8 cellular contexts compared by ENCODE assay signal in the genomic region with DNA sequence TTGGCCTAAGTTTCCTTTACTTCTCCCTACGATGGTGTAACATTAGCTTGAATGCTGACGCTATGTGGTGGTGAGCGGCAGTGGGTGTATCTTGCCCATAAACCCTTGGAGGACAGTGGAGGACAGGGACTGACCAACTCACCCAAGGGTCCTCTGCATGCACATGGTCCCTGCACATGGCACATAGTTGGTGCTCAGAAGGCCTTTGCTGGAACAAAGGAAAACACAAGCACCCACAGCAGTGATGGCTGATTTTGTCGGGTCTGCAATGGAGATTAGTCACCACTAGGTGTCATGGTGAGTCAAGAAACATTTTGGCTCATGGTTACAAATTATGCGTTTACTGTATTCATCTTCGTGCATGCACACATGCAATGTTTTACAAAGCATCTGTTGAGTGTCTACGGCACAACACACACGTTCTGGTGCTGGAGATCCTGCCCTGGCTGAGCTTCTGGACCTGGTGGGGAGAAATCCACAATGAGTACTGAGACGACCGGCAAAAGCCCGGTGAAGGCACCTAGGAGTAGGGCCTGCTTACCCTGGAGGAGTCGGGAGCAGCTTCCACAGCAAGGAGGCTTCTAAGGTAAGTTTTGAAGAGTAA. TPM values are rescaled to one million over a fixed set of nuclear protein-coding genes. Genes with fewer than 3 reads are reported as not detected.
A peak's percentile ranks its signal among the peaks of the same experiment; 100 is the strongest.
DNase-seq lines count a peak whose midpoint lies in the region; ATAC-seq and TF ChIP-seq lines count a peak whose summit lies in the region.

No MANE protein-coding gene starts in this region.

- H3K27me3 Mint-ChIP-seq in neural progenitor cell (ENCODE audit: insufficient read depth, low read depth) = no peaks in the 10 kb centered on the region

- ATAC-seq in HG03460 (IDR thresholded peaks at IDR 0.05; ENCODE audit: unreplicated experiment) = no peak

- no peak overlapping the region for H3K4me3 Mint-ChIP-seq in neural progenitor cell

- peaks cover 12% of the 10 kb centered on the region for H3K4me1 ChIP-seq in neural progenitor cell

- H3K27me3 ChIP-seq in neural progenitor cell = no peaks in the 10 kb centered on the region

- DNase-seq in stimulated activated CD4-positive, alpha-beta T cell treated with anti-CD3 and anti-CD28 coated beads, Interleukin-12 subunit alpha, Interleukin-12 subunit beta, amount 100 ng/mL, for 4 hours = peak; percentile 22
- no peak for DNase-seq in stimulated activated CD4-positive, alpha-beta T cell treated with anti-CD3 and anti-CD28 coated beads, Interleukin-4, amount 100 ng/mL, for 4 hours
- DNase-seq in NCI-H1048 (lab: John Stamatoyannopoulos, UW) (peak; percentile 3), fibroblast of pulmonary artery (ENCODE audit: low read depth) (peak; percentile 59), neural progenitor cell (ENCODE audit: low spot score) (peak; percentile 52), posterior vena cava (ENCODE audit: low spot score) (no peak)
- DNase-seq in activated CD4-positive, alpha-beta T cell treated with anti-CD3 and anti-CD28 coated beads, Interleukin-2, amount 50 U/mL, for 48 hours = peak; percentile 26 to 39

- H2AFZ ChIP-seq in neural progenitor cell (replicated peaks) = peak overlapping the region; percentile 93

- H3K27ac ChIP-seq in neural progenitor cell = no peak overlapping the region

- H3K4me3 ChIP-seq in fibroblast of pulmonary artery (replicated peaks; ENCODE audit: low read depth, low read length) (no peak overlapping the region), neural progenitor cell (no peak overlapping the region)

- TF ChIP-seq CTCF in fibroblast of pulmonary artery (IDR thresholded peaks at IDR 0.05; ENCODE audit: low read length, missing control alignments) = peak; percentile 84
- TF ChIP-seq CTCF in neural progenitor cell (IDR thresholded peaks at IDR 0.05) = peak; percentile 79

- intact Hi-C loops in posterior vena cava (cut with DNase I) = loop anchor here in 1 of 2 donors (5.0 kb wide), 1 partner anchor 375 kb away; no protein-coding TSS in a partner anchor

- no peak overlapping the region for H3K9ac ChIP-seq in neural progenitor cell

- peak overlapping the region; percentile 58 for H3K27ac Mint-ChIP-seq in neural progenitor cell

- H4K20me1 ChIP-seq in neural progenitor cell (ENCODE audit: low read depth) = no peaks in the 10 kb centered on the region

- no peaks in the 10 kb centered on the region for H3K36me3 ChIP-seq in neural progenitor cell

- H3F3A ChIP-seq in neural progenitor cell (ENCODE audit: low read depth) = peaks cover 9% of the 10 kb centered on the region

- no peak overlapping the region for H3K4me2 ChIP-seq in neural progenitor cell

- H3K4me1 Mint-ChIP-seq in neural progenitor cell = peaks cover 6% of the 10 kb centered on the region

- no peaks in the 10 kb centered on the region for H3K79me2 ChIP-seq in neural progenitor cell (ENCODE audit: low read depth)

- H3K9me3 ChIP-seq in neural progenitor cell (ENCODE audit: low read depth) = no peaks in the 10 kb centered on the region

- H3K36me3 Mint-ChIP-seq in neural progenitor cell = no peaks in the 10 kb centered on the region

- no peaks in the 10 kb centered on the region for H3K9me3 Mint-ChIP-seq in neural progenitor cell

RNA-seq across cellular contexts. Expression of a gene that starts 44.0 kb away (rescaled TPM):
- total RNA-seq in neural progenitor cell (ENCODE audit: low replicate concordance) (15.4 and 24.9 TPM in 2 replicates), posterior vena cava (10 to 100 TPM; 24.9 to 39.4 TPM)

Comparison
In these comparisons a context has a peak if more than half of its experiments do, and no peak if none do; other contexts are left out.
1. DNase-seq: peak in stimulated activated CD4-positive, alpha-beta T cell treated with anti-CD3 and anti-CD28 coated beads, Interleukin-12 subunit alpha, Interleukin-12 subunit beta, amount 100 ng/mL, for 4 hours (single experiment), NCI-H1048 (single experiment), activated CD4-positive, alpha-beta T cell treated with anti-CD3 and anti-CD28 coated beads, Interleukin-2, amount 50 U/mL, for 48 hours (2 of 2), fibroblast of pulmonary artery (single experiment) and neural progenitor cell (single experiment); none in stimulated activated CD4-positive, alpha-beta T cell treated with anti-CD3 and anti-CD28 coated beads, Interleukin-4, amount 100 ng/mL, for 4 hours (0 of 2) and posterior vena cava (single experiment).